Comparison of ENCODE assay signal across 12 cellular contexts in the genomic region with DNA sequence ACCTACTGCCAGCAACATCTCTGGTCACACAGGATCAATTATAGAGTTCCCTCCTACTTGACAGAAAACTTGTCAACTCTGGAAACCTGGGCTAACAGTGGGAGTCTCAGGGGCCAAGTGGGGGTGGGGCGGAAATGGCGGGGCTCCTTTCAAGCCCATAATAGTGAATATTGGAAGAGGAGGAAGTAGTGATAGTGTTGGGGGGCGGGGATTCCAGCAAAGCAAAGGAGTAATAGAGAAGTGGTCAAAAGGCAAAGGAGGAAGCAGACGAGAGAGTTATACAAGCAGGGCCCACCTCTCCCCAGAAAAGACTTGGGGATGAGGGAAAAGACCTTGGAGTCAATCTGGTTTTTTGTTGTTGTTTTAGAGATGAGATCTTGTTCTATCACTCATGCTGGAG. TPM values are rescaled to one million over a fixed set of nuclear protein-coding genes. Genes with fewer than 3 reads are reported as not detected.
A peak's percentile ranks its signal among the peaks of the same experiment; 100 is the strongest.
DNase-seq lines count a peak whose midpoint lies in the region; ATAC-seq and TF ChIP-seq lines count a peak whose summit lies in the region.
"Had no signal": no experiment of that assay in that cellular context is flagged by ENCODE, and none has a peak within 500 bp of the region (broad histone marks: within the 10 kb centered on the region; RNA-seq: fewer than 3 reads in every experiment).

No MANE protein-coding gene starts in this region.

- H3K4me2 ChIP-seq in Loucy (ENCODE audit: low read depth, low read length, poor library complexity, severe bottlenecking), result peak overlapping the region; percentile 89

- H4K20me1 ChIP-seq in Loucy (ENCODE audit: insufficient read depth, low read length, poor library complexity, severe bottlenecking), result peaks cover 29% of the 10 kb centered on the region

- POLR2A ChIA-PET in CD8-positive, alpha-beta T cell (lab: Charles Lee), result interaction anchor here (1.9 to 2.3 kb wide), 2 partner anchors 13 to 33 kb away, joined by 8 to 9 read pairs; no protein-coding TSS in a partner anchor
- POLR2A ChIA-PET in naive thymus-derived CD4-positive, alpha-beta T cell (lab: Charles Lee), result interaction anchor here (0.6 to 9.6 kb wide), 6 partner anchors 11 to 152 kb away, joined by 4 to 318 read pairs (median 10); a partner anchor contains a TSS
- POLR2A ChIA-PET in RWPE1 (lab: Yijun Ruan, JAX; ENCODE audit: low non-redundant PET), result interaction anchor here (0.6 kb wide), 1 partner anchor 26 kb away, joined by 4 read pairs; no protein-coding TSS in a partner anchor
- POLR2A ChIA-PET in HEK293T (lab: Yijun Ruan, JAX), result no interaction called here

- peak overlapping the region; percentile 99 for H3K4me3 ChIP-seq in CD8-positive, alpha-beta T cell (ENCODE audit: low read depth, low read length)
- peak overlapping the region; percentile 91 for H3K4me3 ChIP-seq in Loucy (ENCODE audit: low read length, poor library complexity, severe bottlenecking)
- H3K4me3 ChIP-seq in naive thymus-derived CD4-positive, alpha-beta T cell (ENCODE audit: low read length), result peak overlapping the region; percentile 95
- H3K4me3 ChIP-seq: cardiac muscle cell had no signal

- peaks cover 66% of the 10 kb centered on the region for H3K4me1 ChIP-seq in CD8-positive, alpha-beta T cell (ENCODE audit: insufficient read depth, low read length)
- H3K4me1 ChIP-seq in Loucy (ENCODE audit: insufficient read depth, low read length, poor library complexity, severe bottlenecking), result peaks cover 81% of the 10 kb centered on the region
- peaks cover 48 to 61% of the 10 kb centered on the region in 2 donors for H3K4me1 ChIP-seq in naive thymus-derived CD4-positive, alpha-beta T cell (ENCODE audit: control insufficient read depth in 2 of 2, insufficient read depth in 2 of 2, low read length in 2 of 2)

- no peak overlapping the region for H2AFZ ChIP-seq in Loucy (ENCODE audit: low read length)

- H3K27me3 Mint-ChIP-seq in CD8-positive, alpha-beta T cell (ENCODE audit: low read depth), result no peaks in the 10 kb centered on the region
- no peaks in the 10 kb centered on the region for H3K27me3 Mint-ChIP-seq in activated T-cell treated with anti-CD3 and anti-CD28 coated beads, Interleukin-2, amount 50 U/mL, for 72 hours (ENCODE audit: low read depth)
- H3K27me3 Mint-ChIP-seq in naive thymus-derived CD4-positive, alpha-beta T cell, result no peaks in the 10 kb centered on the region

- no peak for ATAC-seq in CD8-positive, alpha-beta T cell
- no peak for ATAC-seq in activated T-cell treated with anti-CD3 and anti-CD28 coated beads, Interleukin-2, amount 50 U/mL, for 72 hours (replicated peaks in 1 of 2)
- ATAC-seq in naive thymus-derived CD4-positive, alpha-beta T cell, result no peak
- ATAC-seq: heart right ventricle, WTC11 had no signal

- H3K36me3 ChIP-seq in CD8-positive, alpha-beta T cell (ENCODE audit: insufficient read depth, low read length), result peaks cover 11% of the 10 kb centered on the region
- H3K36me3 ChIP-seq in Loucy (ENCODE audit: insufficient read depth, low read length), result no peaks in the 10 kb centered on the region; the same call in 1 of the 2 replicates
- peaks cover 0 to 34% (median 0%) of the 10 kb centered on the region in 3 experiments for H3K36me3 ChIP-seq in naive thymus-derived CD4-positive, alpha-beta T cell (ENCODE audit: control insufficient read depth in 2 of 3, insufficient read depth in 3 of 3, low read length in 3 of 3)

- H3K9me3 Mint-ChIP-seq in CD8-positive, alpha-beta T cell, result no peaks in the 10 kb centered on the region
- H3K9me3 Mint-ChIP-seq in activated T-cell treated with anti-CD3 and anti-CD28 coated beads, Interleukin-2, amount 50 U/mL, for 72 hours, result no peaks in the 10 kb centered on the region
- no peaks in the 10 kb centered on the region for H3K9me3 Mint-ChIP-seq in naive thymus-derived CD4-positive, alpha-beta T cell
- H3K9me3 Mint-ChIP-seq: WTC11 had no signal

- no peaks in the 10 kb centered on the region for H3K9me3 ChIP-seq in CD8-positive, alpha-beta T cell (ENCODE audit: low read length)
- no peaks in the 10 kb centered on the region for H3K9me3 ChIP-seq in Loucy (ENCODE audit: insufficient read depth, low read depth, low read length)
- H3K9me3 ChIP-seq in naive thymus-derived CD4-positive, alpha-beta T cell (ENCODE audit: control insufficient read depth in 2 of 3, low read length in 3 of 3), result no peaks in the 10 kb centered on the region
- H3K9me3 ChIP-seq: heart right ventricle had no signal

- no peaks in the 10 kb centered on the region for H3K9me2 ChIP-seq in Loucy (replicated peaks; ENCODE audit: low read depth, low read length)

- intact Hi-C loops in CD8-positive, alpha-beta T cell (cut with DNase I, micrococcal nuclease), result no loop called here
- intact Hi-C loops in naive thymus-derived CD4-positive, alpha-beta T cell (cut with micrococcal nuclease), result loop anchor here in 1 of 2 donors (2.0 kb wide), 1 partner anchor 13 kb away; no protein-coding TSS in a partner anchor

- peak overlapping the region; percentile 98 for H3K9ac ChIP-seq in Loucy (ENCODE audit: low read depth, low read length, poor library complexity, severe bottlenecking)

- H3K27ac Mint-ChIP-seq in CD8-positive, alpha-beta T cell, result peak overlapping the region; percentile 98
- peak overlapping the region; percentile 38 for H3K27ac Mint-ChIP-seq in activated T-cell treated with anti-CD3 and anti-CD28 coated beads, Interleukin-2, amount 50 U/mL, for 72 hours
- H3K27ac Mint-ChIP-seq in naive thymus-derived CD4-positive, alpha-beta T cell, result peak overlapping the region; percentile 81 to 100 (median 98)
- H3K27ac Mint-ChIP-seq: WTC11 had no signal

- peaks cover 68% of the 10 kb centered on the region for H3K79me2 ChIP-seq in Loucy (ENCODE audit: insufficient read depth, low read length)

- peak in 4 of 7 experiments; percentile 27 to 58 (median 50) for DNase-seq in CD8-positive, alpha-beta T cell
- DNase-seq in activated T-cell treated with anti-CD3 and anti-CD28 coated beads, Interleukin-2, amount 50 U/mL, for 72 hours, result no peak
- DNase-seq in naive thymus-derived CD4-positive, alpha-beta T cell, result peak in 2 of 9 donors; percentile 19 to 28
- no peak for DNase-seq in NCI-H2029 treated with DMSO at 0.1 percent for 48 hours (lab: John Stamatoyannopoulos, UW)
- no peak for DNase-seq in RWPE1 (ENCODE audit: low spot score)
- DNase-seq in GM19238 (ENCODE audit: insufficient read length, low spot score), result no peak
- DNase-seq in HEK293T (ENCODE audit: extremely low spot score), result no peak
- DNase-seq: DMS53 had no signal

- H3K27me3 ChIP-seq in CD8-positive, alpha-beta T cell (ENCODE audit: insufficient read depth, low read length), result no peaks in the 10 kb centered on the region
- no peaks in the 10 kb centered on the region for H3K27me3 ChIP-seq in Loucy (ENCODE audit: insufficient read depth, low read length, poor library complexity, severe bottlenecking)
- H3K27me3 ChIP-seq in naive thymus-derived CD4-positive, alpha-beta T cell (ENCODE audit: control insufficient read depth in 2 of 2, insufficient read depth in 2 of 2, low read length in 2 of 2), result no peaks in the 10 kb centered on the region
- H3K27me3 ChIP-seq: cardiac muscle cell, heart right ventricle had no signal

- H3K27ac ChIP-seq in CD8-positive, alpha-beta T cell (ENCODE audit: low read depth, low read length), result peak overlapping the region; percentile 81
- peak overlapping the region; percentile 91 for H3K27ac ChIP-seq in naive thymus-derived CD4-positive, alpha-beta T cell (ENCODE audit: low read depth, low read length)
- H3K27ac ChIP-seq in RWPE1, result no peak overlapping the region; the same call in 1 of the 2 replicates
- H3K27ac ChIP-seq: cardiac muscle cell had no signal

- H3K4me1 Mint-ChIP-seq in CD8-positive, alpha-beta T cell (ENCODE audit: low read depth), result peaks cover 63% of the 10 kb centered on the region
- H3K4me1 Mint-ChIP-seq in activated T-cell treated with anti-CD3 and anti-CD28 coated beads, Interleukin-2, amount 50 U/mL, for 72 hours (ENCODE audit: low read depth), result peaks cover 67% of the 10 kb centered on the region
- peaks cover 43 to 65% (median 57%) of the 10 kb centered on the region in 7 donors for H3K4me1 Mint-ChIP-seq in naive thymus-derived CD4-positive, alpha-beta T cell

- no peak for TF ChIP-seq CTCF in CD8-positive, alpha-beta T cell (IDR thresholded peaks at IDR 0.05)
- TF ChIP-seq CTCF in Loucy (conservative IDR thresholded peaks at IDR 0.05; ENCODE audit: low read length) (no peak), RWPE1 (conservative IDR thresholded peaks at IDR 0.05; ENCODE audit: low read depth) (no peak)

- no peaks in the 10 kb centered on the region for H3F3A ChIP-seq in Loucy (ENCODE audit: low read depth)

- peaks cover 59% of the 10 kb centered on the region for H3K36me3 Mint-ChIP-seq in CD8-positive, alpha-beta T cell
- peaks cover 4 to 12% of the 10 kb centered on the region in 2 donors for H3K36me3 Mint-ChIP-seq in activated T-cell treated with anti-CD3 and anti-CD28 coated beads, Interleukin-2, amount 50 U/mL, for 72 hours (ENCODE audit: insufficient read depth in 2 of 2)
- peaks cover 6 to 48% (median 26%) of the 10 kb centered on the region in 5 donors for H3K36me3 Mint-ChIP-seq in naive thymus-derived CD4-positive, alpha-beta T cell

- H3K4me3 Mint-ChIP-seq in CD8-positive, alpha-beta T cell, result peak overlapping the region; percentile 86
- H3K4me3 Mint-ChIP-seq in activated T-cell treated with anti-CD3 and anti-CD28 coated beads, Interleukin-2, amount 50 U/mL, for 72 hours, result peak overlapping the region; percentile 83 to 95
- H3K4me3 Mint-ChIP-seq in naive thymus-derived CD4-positive, alpha-beta T cell, result peak overlapping the region; percentile 84 to 100 (median 90)
- H3K4me3 Mint-ChIP-seq: WTC11 had no signal

- CTCF ChIA-PET in CD8-positive, alpha-beta T cell (lab: Charles Lee), result interaction anchor here (0.9 to 17.6 kb wide), 7 partner anchors 9 to 436 kb away, joined by 3 to 545 read pairs (median 8); a partner anchor contains a TSS
- CTCF ChIA-PET in naive thymus-derived CD4-positive, alpha-beta T cell (lab: Charles Lee), result interaction anchor here (0.6 to 12.9 kb wide), 7 partner anchors 13 to 169 kb away, joined by 3 to 346 read pairs (median 13); a partner anchor contains a TSS
- CTCF ChIA-PET in RWPE1 (lab: Yijun Ruan, JAX) (interaction anchor here (0.7 kb wide), 1 partner anchor 136 kb away, joined by 3 read pairs; no protein-coding TSS in a partner anchor), HEK293T (lab: Yijun Ruan, JAX) (interaction anchor here (0.9 kb wide), 1 partner anchor 61 kb away, joined by 3 read pairs; no protein-coding TSS in a partner anchor)

RNA-seq across cellular contexts. Expression of a gene that starts 2.1 kb away (rescaled TPM):
- 100 to 1,000 TPM; 172 to 182 TPM for total RNA-seq in CD8-positive, alpha-beta T cell
- total RNA-seq in activated T-cell treated with anti-CD3 and anti-CD28 coated beads, Interleukin-2, amount 50 U/mL, for 72 hours, result 100 to 1,000 TPM; 108 to 127 TPM
- total RNA-seq in naive thymus-derived CD4-positive, alpha-beta T cell, result 100 to 1,000 TPM; 219 to 250 (median 225) TPM
- polyA plus RNA-seq in naive thymus-derived CD4-positive, alpha-beta T cell, result 100 to 1,000 TPM; 113 to 234 TPM

RNA-seq across cellular contexts. Expression of a gene that starts 40.1 kb away (rescaled TPM):
- 10 to 100 TPM; 54.6 to 57.8 TPM for total RNA-seq in CD8-positive, alpha-beta T cell
- total RNA-seq in activated T-cell treated with anti-CD3 and anti-CD28 coated beads, Interleukin-2, amount 50 U/mL, for 72 hours, result 10 to 100 TPM; 52.1 to 55.9 TPM
- 100 to 1,000 TPM in 2 of 5 experiments, 10 to 100 TPM in 3; 44.4 to 110 (median 77.2) TPM for total RNA-seq in naive thymus-derived CD4-positive, alpha-beta T cell
- 10 to 100 TPM; 20.6 to 42.0 TPM for polyA plus RNA-seq in naive thymus-derived CD4-positive, alpha-beta T cell

RNA-seq across cellular contexts. Expression of a gene that starts 42.7 kb away (rescaled TPM):
- total RNA-seq in CD8-positive, alpha-beta T cell, result 10 to 100 TPM; 20.0 to 21.5 TPM
- 10 to 100 TPM; 24.1 to 27.9 TPM for total RNA-seq in activated T-cell treated with anti-CD3 and anti-CD28 coated beads, Interleukin-2, amount 50 U/mL, for 72 hours
- 10 to 100 TPM; 29.3 to 47.1 (median 36.0) TPM for total RNA-seq in naive thymus-derived CD4-positive, alpha-beta T cell
- polyA plus RNA-seq in naive thymus-derived CD4-positive, alpha-beta T cell, result 10 to 100 TPM in 1 of 2 donors, 1 to 10 TPM in 1; 7.3 to 20.2 TPM

Comparison
In these comparisons a context has a peak if more than half of its experiments do, and no peak if none do; other contexts are left out.
1. DNase-seq: peak in CD8-positive, alpha-beta T cell (4 of 7); none in activated T-cell treated with anti-CD3 and anti-CD28 coated beads, Interleukin-2, amount 50 U/mL, for 72 hours (0 of 2), NCI-H2029 treated with DMSO at 0.1 percent for 48 hours (single experiment), RWPE1 (single experiment), GM19238 (single experiment) and HEK293T (single experiment).
2. H3K27ac Mint-ChIP-seq: peak in every context shown above with its lines; median percentile 98 in CD8-positive, alpha-beta T cell; 98 in naive thymus-derived CD4-positive, alpha-beta T cell; 38 in activated T-cell treated with anti-CD3 and anti-CD28 coated beads, Interleukin-2, amount 50 U/mL, for 72 hours.
3. Peak in every context shown above with its lines, with median percentiles within 50 percentile points of each other: H3K4me3 ChIP-seq and H3K4me3 Mint-ChIP-seq.